In genomic region chr7:79716329-79716728, GRCh38 we compare ENCODE assay signal across 30 cellular contexts.
"Had no signal": no experiment of that assay in that cellular context is flagged by ENCODE, and none has a peak within 500 bp of the region (broad histone marks: within the 10 kb centered on the region; RNA-seq: fewer than 3 reads in every experiment).

No MANE protein-coding gene starts in this region.

- H3K9ac ChIP-seq: parathyroid adenoma had no signal

- H2AFZ ChIP-seq: parathyroid adenoma had no signal

- H3K4me2 ChIP-seq: smooth muscle cell had no signal

- H3K27ac ChIP-seq: neutrophil, ovary, parathyroid adenoma, psoas muscle, skin epidermis, spleen, suprapubic skin, testis, tibial artery, transverse colon, upper lobe of right lung, uterus had no signal

- H3K79me2 ChIP-seq: parathyroid adenoma had no signal

- H3K4me3 ChIP-seq: ovary, psoas muscle, skin epidermis, smooth muscle cell, spleen, suprapubic skin, testis, tibial artery, transverse colon, upper lobe of right lung, uterus had no signal

- ATAC-seq: naive thymus-derived CD8-positive, alpha-beta T cell; natural killer cell treated with Interleukin-12 subunit alpha and Interleukin-12 subunit beta and Interleukin-15 and Interleukin-18, amount 100 ng/mL, for 72 hours; psoas muscle; right cardiac atrium; sciatic nerve; stimulated activated memory B cell treated with anti-CD40 and anti-IgM and Interleukin-4, amounts not matched to agents 10 μg/mL and 1 μg/mL and 100 μg/mL, for 72 hours; stimulated activated naive CD8-positive, alpha-beta T cell treated with anti-CD3 and anti-CD28 coated beads, Interleukin-15, amount 100 ng/mL, for 72 hours; stimulated activated naive CD8-positive, alpha-beta T cell treated with anti-CD3 and anti-CD28 coated beads, Interleukin-15, Interleukin-2, amounts not matched to agents 100 U/mL and 50 U/mL, for 24 hours; upper lobe of right lung had no signal

- H3K27me3 ChIP-seq: neutrophil, ovary, spleen, suprapubic skin, testis, tibial artery, transverse colon, upper lobe of right lung, uterus had no signal

- DNase-seq: naive thymus-derived CD8-positive, alpha-beta T cell; nephron progenitor cell; nucleus accumbens; ovary; posterior cingulate gyrus; psoas muscle; right cardiac atrium; spleen; stimulated activated CD4-positive, alpha-beta T cell treated with anti-CD3 and anti-CD28 coated beads, Interleukin-12 subunit alpha, Interleukin-12 subunit beta, amount 100 ng/mL, for 4 hours; stimulated activated CD4-positive, alpha-beta T cell treated with anti-CD3 and anti-CD28 coated beads, Interleukin-1b, Interleukin-23, amount 100 ng/mL, for 48 hours; stimulated activated CD4-positive, alpha-beta T cell treated with anti-CD3 and anti-CD28 coated beads, Interleukin-4, amount 100 ng/mL, for 1 hour; stimulated activated CD4-positive, alpha-beta T cell treated with anti-CD3 and anti-CD28 coated beads, Interleukin-4, amount 100 ng/mL, for 4 hours; stimulated activated CD8-positive, alpha-beta memory T cell treated with anti-CD3 and anti-CD28 coated beads, Interleukin-4, amount 100 ng/mL, for 48 hours; stimulated activated naive CD4-positive, alpha-beta T cell; stimulated activated naive CD8-positive, alpha-beta T cell treated with anti-CD3 and anti-CD28 coated beads, Interleukin-15, amount 100 ng/mL, for 72 hours; stimulated activated naive CD8-positive, alpha-beta T cell treated with anti-CD3 and anti-CD28 coated beads, Interleukin-15, Interleukin-2, amounts not matched to agents 100 U/mL and 50 U/mL, for 24 hours; substantia nigra; testis; tibial artery; transverse colon; upper lobe of right lung; uterus had no signal

- H3K4me1 ChIP-seq: parathyroid adenoma, psoas muscle, spleen, suprapubic skin, testis, tibial artery, upper lobe of right lung, uterus had no signal

- H3K36me3 ChIP-seq: neutrophil, ovary, spleen, suprapubic skin, tibial artery, transverse colon, upper lobe of right lung, uterus had no signal

- H3K9me3 ChIP-seq: neutrophil, ovary, psoas muscle, suprapubic skin, testis, tibial artery, transverse colon, upper lobe of right lung, uterus had no signal
